ENCODE assay signal across 14 cellular contexts in the genomic region with DNA sequence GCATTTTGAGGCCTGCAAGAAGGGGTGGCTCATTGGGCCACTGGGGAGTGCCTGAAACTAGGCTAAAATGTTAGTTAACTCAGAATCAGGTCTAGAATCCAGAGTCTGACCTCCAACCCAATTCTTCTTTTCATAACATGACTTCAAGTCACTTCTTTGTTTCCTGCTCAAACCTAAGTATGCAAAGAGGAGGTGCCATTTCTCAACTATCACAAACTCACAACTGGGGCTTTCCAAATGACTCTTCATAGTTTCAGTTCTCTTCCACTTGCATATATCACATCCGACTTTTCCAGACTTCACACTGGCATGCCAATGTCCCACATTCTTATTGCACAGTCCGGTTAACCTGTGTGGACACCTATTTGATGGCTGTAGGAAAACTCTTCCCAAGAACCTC.
DNase-seq lines count a peak whose midpoint lies in the region; ATAC-seq and TF ChIP-seq lines count a peak whose summit lies in the region.
"Had no signal": no experiment of that assay in that cellular context is flagged by ENCODE, and none has a peak within 500 bp of the region (broad histone marks: within the 10 kb centered on the region; RNA-seq: fewer than 3 reads in every experiment).

No MANE protein-coding gene starts in this region.

- H3K4me3 ChIP-seq in spleen, result no peak overlapping the region

- H3K27ac ChIP-seq in spleen, result peak overlapping the region in 7 of 8 donors; percentile 9 to 58 (median 43)

- intact Hi-C loops in spleen (cut with DNase I; ENCODE audit: low total_unique reads), result no loop called here

- peaks cover 0 to 10% (median 4%) of the 10 kb centered on the region in 6 donors for H3K4me1 ChIP-seq in spleen

- peaks cover 0 to 13% (median 9%) of the 10 kb centered on the region in 8 donors for H3K9me3 ChIP-seq in spleen

- TF ChIP-seq POLR2A in spleen (IDR thresholded peaks at IDR 0.05), result no peak

- 55 to 70% (median 64%) methylated on average over 2 of the region's 2 CpGs for WGBS in spleen, 5 donors

- no peaks in the 10 kb centered on the region for H3K27me3 ChIP-seq in spleen (replicated peaks in 1 of 7)

- DNase-seq in NOMO-1 treated with DMSO at 0.1 percent for 48 hours (lab: John Stamatoyannopoulos, UW; ENCODE audit: unreplicated experiment) (peak; percentile 28), NOMO-1 treated with dmso at 0.1 percent for 144 hours (lab: John Stamatoyannopoulos, UW; ENCODE audit: unreplicated experiment) (no peak), spleen (no peak), GF-D8 (lab: John Stamatoyannopoulos, UW) (no peak), SHP77 treated with DMSO at 0.1 percent for 48 hours (lab: John Stamatoyannopoulos, UW) (no peak)
- no peak for DNase-seq in activated CD8-positive, alpha-beta memory T cell treated with anti-CD3 and anti-CD28 coated beads for 24 hours
- DNase-seq: 8988T; activated CD8-positive, alpha-beta memory T cell treated with anti-CD3 and anti-CD28 coated beads, Interleukin-2, amount 10 ng/mL, durations not matched to agents 7 days and 5 days; caudate nucleus; retina; T-cell had no signal

- peak; percentile 83 for ATAC-seq in GM21737 (IDR thresholded peaks at IDR 0.05; ENCODE audit: unreplicated experiment)
- peak; percentile 95 for ATAC-seq in HG03354 (IDR thresholded peaks at IDR 0.05; ENCODE audit: poor library complexity, severe bottlenecking, unreplicated experiment)
- ATAC-seq: activated CD8-positive, alpha-beta memory T cell treated with anti-CD3 and anti-CD28 coated beads, Interleukin-2, amount 10 ng/mL, durations not matched to agents 7 days and 5 days; left lobe of liver; T-cell had no signal

- H3K36me3 ChIP-seq in spleen, result no peaks in the 10 kb centered on the region

- no peak for TF ChIP-seq CTCF in spleen (IDR thresholded peaks at IDR 0.05 in 8 of 11, conservative IDR thresholded peaks at IDR 0.05 in 3 of 11)
